Comparison of ENCODE assay signal across 8 cellular contexts in the genomic region with DNA sequence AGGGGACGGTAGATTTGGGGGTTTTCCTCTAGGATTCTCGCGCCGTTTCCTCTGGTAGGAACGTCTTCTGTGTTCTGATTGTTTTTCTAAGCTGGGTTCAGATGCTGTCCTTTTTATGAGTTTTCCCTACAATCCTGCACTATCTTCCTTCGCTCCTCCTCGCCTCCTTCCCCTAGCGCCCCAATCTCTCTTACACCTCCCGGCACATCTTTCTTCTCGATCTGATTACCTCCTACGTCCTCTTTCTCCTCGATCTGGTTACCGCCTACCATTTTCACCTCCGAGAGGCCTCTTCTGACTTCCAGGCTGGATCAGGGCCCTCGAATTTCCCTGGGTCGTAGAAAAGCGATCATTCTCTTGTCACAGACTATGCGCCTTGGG. TPM values are rescaled to one million over a fixed set of nuclear protein-coding genes. Genes with fewer than 3 reads are reported as not detected.
DNase-seq lines count a peak whose midpoint lies in the region; ATAC-seq and TF ChIP-seq lines count a peak whose summit lies in the region.

No MANE protein-coding gene starts in this region.

- H3K4me3 Mint-ChIP-seq in naive thymus-derived CD4-positive, alpha-beta T cell, result peak overlapping the region; percentile 91 to 98 (median 96)

- H3K36me3 Mint-ChIP-seq in naive thymus-derived CD4-positive, alpha-beta T cell, result peaks cover 4 to 21% (median 13%) of the 10 kb centered on the region in 5 donors

- DNase-seq in NOMO-1 treated with DMSO at 0.1 percent for 48 hours (lab: John Stamatoyannopoulos, UW; ENCODE audit: unreplicated experiment) (peak; percentile 61), coronary artery (ENCODE audit: low spot score) (no peak), globus pallidus (ENCODE audit: low spot score) (no peak), NCI-H2196 (lab: John Stamatoyannopoulos, UW; ENCODE audit: unreplicated experiment) (no peak)
- DNase-seq in naive thymus-derived CD4-positive, alpha-beta T cell, result peak in 4 of 9 donors; percentile 17 to 28 (median 27)

- no peaks in the 10 kb centered on the region for H3K27me3 Mint-ChIP-seq in naive thymus-derived CD4-positive, alpha-beta T cell

- peaks cover 71% of the 10 kb centered on the region for H3K79me2 ChIP-seq in ACC112 (ENCODE audit: control insufficient read depth, insufficient read depth, low read length, unreplicated experiment)

- peak; percentile 16 for ATAC-seq in GM19395 (IDR thresholded peaks at IDR 0.05; ENCODE audit: unreplicated experiment)
- ATAC-seq in naive thymus-derived CD4-positive, alpha-beta T cell, result peak; percentile 23
- ATAC-seq in GM21737 (IDR thresholded peaks at IDR 0.05; ENCODE audit: unreplicated experiment), result no peak

- H2AFZ ChIP-seq in ACC112 (ENCODE audit: low read length, unreplicated experiment), result no peak overlapping the region

- peaks cover 40% of the 10 kb centered on the region for H3K4me1 ChIP-seq in ACC112 (ENCODE audit: control insufficient read depth, insufficient read depth, low read length, unreplicated experiment)
- H3K4me1 ChIP-seq in naive thymus-derived CD4-positive, alpha-beta T cell (ENCODE audit: control insufficient read depth in 2 of 2, insufficient read depth in 2 of 2, low read length in 2 of 2), result peaks cover 26 to 37% of the 10 kb centered on the region in 2 donors

- H3K36me3 ChIP-seq in ACC112 (ENCODE audit: insufficient read depth, low read length), result peaks cover 12% of the 10 kb centered on the region
- peaks cover 16 to 46% (median 18%) of the 10 kb centered on the region in 3 experiments for H3K36me3 ChIP-seq in naive thymus-derived CD4-positive, alpha-beta T cell (ENCODE audit: control insufficient read depth in 2 of 3, insufficient read depth in 3 of 3, low read length in 3 of 3)

- peak overlapping the region; percentile 94 to 97 (median 97) for H3K27ac Mint-ChIP-seq in naive thymus-derived CD4-positive, alpha-beta T cell

- H3K27ac ChIP-seq in ACC112 (ENCODE audit: low read depth, low read length), result peak overlapping the region; percentile 97
- peak overlapping the region; percentile 86 to 95 for H3K27ac ChIP-seq in coronary artery
- H3K27ac ChIP-seq in naive thymus-derived CD4-positive, alpha-beta T cell (ENCODE audit: low read depth, low read length), result peak overlapping the region; percentile 93

- intact Hi-C loops in naive thymus-derived CD4-positive, alpha-beta T cell (cut with micrococcal nuclease), result loop anchor here (1.0 to 10.0 kb wide), 9 partner anchors 29 to 676 kb away; a partner anchor contains a TSS

- H3K4me3 ChIP-seq in ACC112 (ENCODE audit: low read depth, low read length), result peak overlapping the region; percentile 99
- H3K4me3 ChIP-seq in coronary artery, result peak overlapping the region; percentile 96
- H3K4me3 ChIP-seq in naive thymus-derived CD4-positive, alpha-beta T cell (ENCODE audit: low read length), result peak overlapping the region; percentile 89

- no peak for TF ChIP-seq CTCF in coronary artery (IDR thresholded peaks at IDR 0.05)

- no peaks in the 10 kb centered on the region for H3K9me3 ChIP-seq in naive thymus-derived CD4-positive, alpha-beta T cell (ENCODE audit: control insufficient read depth in 2 of 3, low read length in 3 of 3)

- H3K27me3 ChIP-seq in ACC112 (ENCODE audit: insufficient read depth, low read length), result no peaks in the 10 kb centered on the region
- H3K27me3 ChIP-seq in naive thymus-derived CD4-positive, alpha-beta T cell (ENCODE audit: control insufficient read depth in 2 of 2, insufficient read depth in 2 of 2, low read length in 2 of 2), result no peaks in the 10 kb centered on the region

- CTCF ChIA-PET in naive thymus-derived CD4-positive, alpha-beta T cell (lab: Charles Lee), result interaction anchor here (0.5 to 1.3 kb wide), 7 partner anchors 16 to 171 kb away, joined by 3 to 11 read pairs (median 3); no protein-coding TSS in a partner anchor

- POLR2A ChIA-PET in naive thymus-derived CD4-positive, alpha-beta T cell (lab: Charles Lee), result interaction anchor here (0.7 to 5.0 kb wide), 18 partner anchors 10 to 1020 kb away, joined by 3 to 62 read pairs (median 6); a partner anchor contains a TSS

- H3K9me3 Mint-ChIP-seq in naive thymus-derived CD4-positive, alpha-beta T cell, result peaks cover 0 to 2% (median 0%) of the 10 kb centered on the region in 11 donors

- H3K4me1 Mint-ChIP-seq in naive thymus-derived CD4-positive, alpha-beta T cell, result peaks cover 34 to 64% (median 45%) of the 10 kb centered on the region in 7 donors

RNA-seq across cellular contexts. Expression of a gene that starts 0.4 kb away (rescaled TPM):
- 100 to 1,000 TPM in 2 of 5 experiments, 10 to 100 TPM in 3; 55.2 to 134 (median 83.9) TPM for total RNA-seq in naive thymus-derived CD4-positive, alpha-beta T cell
- polyA plus RNA-seq in naive thymus-derived CD4-positive, alpha-beta T cell, result 100 to 1,000 TPM; 148 to 173 TPM

RNA-seq across cellular contexts. Expression of a gene that starts 0.8 kb away (rescaled TPM):
- total RNA-seq in naive thymus-derived CD4-positive, alpha-beta T cell, result 100 to 1,000 TPM in 1 of 5 experiments, 10 to 100 TPM in 4; 42.8 to 104 (median 64.0) TPM
- polyA plus RNA-seq in naive thymus-derived CD4-positive, alpha-beta T cell, result 10 to 100 TPM; 38.4 to 41.2 TPM

RNA-seq across cellular contexts. Expression of a gene that starts 29.4 kb away (rescaled TPM):
- 10 to 100 TPM in 2 of 5 experiments, 1 to 10 TPM in 3; 4.0 to 10.8 (median 8.8) TPM for total RNA-seq in naive thymus-derived CD4-positive, alpha-beta T cell
- 1 to 10 TPM; 3.7 to 4.2 TPM for polyA plus RNA-seq in naive thymus-derived CD4-positive, alpha-beta T cell

RNA-seq across cellular contexts. Expression of a gene that starts 29.6 kb away (rescaled TPM):
- 10 to 100 TPM; 36.3 to 69.4 (median 45.7) TPM for total RNA-seq in naive thymus-derived CD4-positive, alpha-beta T cell
- polyA plus RNA-seq in naive thymus-derived CD4-positive, alpha-beta T cell, result 10 to 100 TPM; 22.4 to 28.3 TPM

RNA-seq across cellular contexts. Expression of a gene that starts 34.7 kb away (rescaled TPM):
- 100 to 1,000 TPM in 4 of 5 experiments, 10 to 100 TPM in 1; 88.1 to 364 (median 141) TPM for total RNA-seq in naive thymus-derived CD4-positive, alpha-beta T cell
- 100 to 1,000 TPM; 379 to 575 TPM for polyA plus RNA-seq in naive thymus-derived CD4-positive, alpha-beta T cell
